In the genomic region with DNA sequence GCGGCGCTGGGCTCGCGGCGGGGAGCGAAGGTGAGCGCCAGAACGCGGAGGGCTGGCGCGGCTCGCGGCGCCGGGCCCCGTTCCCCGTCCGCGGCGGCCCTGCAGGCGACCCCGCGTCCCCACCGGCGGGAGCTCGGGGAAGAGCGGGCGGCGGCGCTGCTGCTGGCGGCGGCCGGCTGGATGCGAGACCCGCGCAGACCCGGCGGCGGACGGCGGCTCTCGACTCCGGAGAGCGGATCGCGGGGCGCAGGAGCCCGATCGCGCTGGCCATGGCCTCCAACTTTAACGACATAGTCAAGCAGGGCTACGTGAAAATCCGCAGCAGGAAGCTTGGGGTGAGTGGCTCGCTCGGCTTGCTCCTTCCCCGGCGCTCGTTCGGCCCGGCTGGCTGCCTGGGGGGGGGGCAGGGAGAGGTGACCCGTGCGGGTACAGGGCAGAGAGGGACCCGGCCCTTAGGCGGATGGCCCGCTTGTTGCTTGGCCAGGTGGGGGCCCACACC, we compare ENCODE assay signal across 8 cellular contexts. TPM values are rescaled to one million over a fixed set of nuclear protein-coding genes. Genes with fewer than 3 reads are reported as not detected.
A peak's percentile ranks its signal among the peaks of the same experiment; 100 is the strongest.
DNase-seq lines count a peak whose midpoint lies in the region; ATAC-seq and TF ChIP-seq lines count a peak whose summit lies in the region.

No MANE protein-coding gene starts in this region.

- H3K4me3 Mint-ChIP-seq in naive thymus-derived CD8-positive, alpha-beta T cell: peak overlapping the region in 4 of 10 donors; percentile 23 to 56 (median 35)

- TF ChIP-seq CTCF in WERI-Rb-1 (IDR thresholded peaks at IDR 0.05; ENCODE audit: low read depth, low read length) (no peak), heart left ventricle (IDR thresholded peaks at IDR 0.05) (no peak)

- POLR2A ChIA-PET in naive thymus-derived CD8-positive, alpha-beta T cell (lab: Charles Lee): no interaction called here

- WGBS in heart left ventricle, 4 donors: 0 to 1% (median 1%) methylated on average over 4 to 65 of the region's 65 CpGs

- peaks cover 0 to 3% (median 0%) of the 10 kb centered on the region in 9 donors for H3K9me3 Mint-ChIP-seq in naive thymus-derived CD8-positive, alpha-beta T cell

- TF ChIP-seq POLR2A in heart left ventricle (IDR thresholded peaks at IDR 0.05): no peak

- peak in 3 of 4 donors; percentile 12 to 21 (median 17) for ATAC-seq in heart left ventricle
- no peak for ATAC-seq in naive thymus-derived CD8-positive, alpha-beta T cell

- H3K36me3 ChIP-seq in WERI-Rb-1 (no peaks in the 10 kb centered on the region), heart left ventricle (no peaks in the 10 kb centered on the region), rectal smooth muscle tissue (ENCODE audit: control insufficient read depth, insufficient read depth, low read length) (no peaks in the 10 kb centered on the region)

- intact Hi-C loops in heart left ventricle (cut with DNase I): loop anchor here in 3 of 10 donors (5.0 to 10.0 kb wide), 3 partner anchors 554 to 674 kb away; no protein-coding TSS in a partner anchor

- H3K27me3 Mint-ChIP-seq in naive thymus-derived CD8-positive, alpha-beta T cell: peaks cover 31 to 63% (median 42%) of the 10 kb centered on the region in 5 donors

- H3K9me3 ChIP-seq in WERI-Rb-1 (ENCODE audit: severe bottlenecking) (no peaks in the 10 kb centered on the region), heart left ventricle (no peaks in the 10 kb centered on the region)

- H3K4me3 ChIP-seq in WERI-Rb-1 (ENCODE audit: low read depth, low read length) (peak overlapping the region; percentile 53), heart left ventricle (peak overlapping the region; percentile 42 to 84 (median 62)), rectal smooth muscle tissue (ENCODE audit: low read length) (peak overlapping the region; percentile 51)

- H3K27me3 ChIP-seq in WERI-Rb-1 (ENCODE audit: insufficient read depth, low read depth, severe bottlenecking): no peaks in the 10 kb centered on the region
- H3K27me3 ChIP-seq in heart left ventricle: peaks cover 0 to 31% (median 0%) of the 10 kb centered on the region in 9 donors
- H3K27me3 ChIP-seq in rectal smooth muscle tissue (ENCODE audit: control insufficient read depth, insufficient read depth, low read length): no peaks in the 10 kb centered on the region

- peak; percentile 17 for DNase-seq in DMS153 treated with DMSO at 0.1 percent for 48 hours (lab: John Stamatoyannopoulos, UW; ENCODE audit: unreplicated experiment)
- no peak for DNase-seq in DMS153 (lab: John Stamatoyannopoulos, UW)
- DNase-seq in WERI-Rb-1: peak; percentile 15
- DNase-seq in heart left ventricle: peak; percentile 18 to 68 (median 29)
- DNase-seq in pons (ENCODE audit: low spot score): no peak
- DNase-seq in NOMO-1 treated with dmso at 0.1 percent for 144 hours (lab: John Stamatoyannopoulos, UW; ENCODE audit: unreplicated experiment): no peak
- no peak for DNase-seq in naive thymus-derived CD8-positive, alpha-beta T cell

- H3K27ac Mint-ChIP-seq in naive thymus-derived CD8-positive, alpha-beta T cell: no peak overlapping the region

- H3K36me3 Mint-ChIP-seq in naive thymus-derived CD8-positive, alpha-beta T cell: no peaks in the 10 kb centered on the region

- H3K9ac ChIP-seq in rectal smooth muscle tissue (ENCODE audit: low read length): no peak overlapping the region

- H3K4me1 Mint-ChIP-seq in naive thymus-derived CD8-positive, alpha-beta T cell: peaks cover 7 to 17% (median 14%) of the 10 kb centered on the region in 4 donors

- H3K4me1 ChIP-seq in heart left ventricle (peaks cover 0 to 22% (median 1%) of the 10 kb centered on the region in 12 donors), rectal smooth muscle tissue (ENCODE audit: control insufficient read depth, insufficient read depth, low read length) (no peaks in the 10 kb centered on the region)

- H3K27ac ChIP-seq in WERI-Rb-1 (peak overlapping the region; percentile 75), heart left ventricle (peak overlapping the region in 8 of 12 donors; percentile 22 to 82 (median 70)), rectal smooth muscle tissue (ENCODE audit: low read depth, low read length) (no peak overlapping the region)

RNA-seq across cellular contexts. Expression of a gene that starts 0.3 kb away (rescaled TPM):
- total RNA-seq in heart left ventricle: 1 to 10 TPM; 2.0 to 9.7 (median 4.4) TPM
- 1 to 10 TPM in 1 of 2 donors, under 1 TPM in 1; 0.46 to 1.8 TPM for polyA plus RNA-seq in heart left ventricle
- total RNA-seq in naive thymus-derived CD8-positive, alpha-beta T cell: not detected
- polyA plus RNA-seq in naive thymus-derived CD8-positive, alpha-beta T cell: under 1 TPM; 0.02 to 0.12 (median 0.06) TPM

Comparison
In these comparisons a context has a peak if more than half of its experiments do, and no peak if none do; other contexts are left out.
1. DNase-seq: peak in DMS153 treated with DMSO at 0.1 percent for 48 hours (single experiment), WERI-Rb-1 (single experiment) and heart left ventricle (5 of 5); none in DMS153 (single experiment), pons (single experiment), NOMO-1 treated with dmso at 0.1 percent for 144 hours (single experiment) and naive thymus-derived CD8-positive, alpha-beta T cell (0 of 10).
2. ATAC-seq: peak in heart left ventricle (3 of 4); none in naive thymus-derived CD8-positive, alpha-beta T cell (0 of 2).
3. Peak in every context shown above with its lines, with median percentiles within 50 percentile points of each other: H3K4me3 ChIP-seq.